13 cellular contexts compared by ENCODE assay signal in the genomic region with DNA sequence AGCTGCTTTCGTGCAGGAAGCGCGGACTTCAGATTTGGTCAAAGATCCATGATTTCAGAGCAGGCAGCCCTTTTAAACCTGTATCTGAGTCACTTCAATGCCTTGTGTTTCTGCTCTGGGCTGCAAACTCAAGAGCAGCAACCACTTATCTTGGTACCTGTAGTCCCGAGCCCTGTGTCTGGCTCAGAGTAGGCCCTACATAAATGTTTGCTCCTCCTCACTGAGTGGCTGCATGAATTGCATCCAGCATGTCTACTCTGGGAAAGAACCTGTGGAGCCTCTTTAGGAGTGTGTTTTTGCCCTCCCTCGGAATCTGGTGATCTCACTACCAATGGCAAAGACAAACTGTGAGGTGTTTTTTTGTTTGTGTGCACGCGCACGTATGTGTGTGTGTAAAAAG.
"Had no signal": no experiment of that assay in that cellular context is flagged by ENCODE, and none has a peak within 500 bp of the region (broad histone marks: within the 10 kb centered on the region; RNA-seq: fewer than 3 reads in every experiment).

No MANE protein-coding gene starts in this region.

- H3K27ac ChIP-seq: adrenal gland, spleen, testis had no signal

- DNase-seq: activated CD4-positive, alpha-beta T cell treated with anti-CD3 and anti-CD28 coated beads, Interleukin-2, amount 50 U/mL, for 4 hours; activated gamma-delta T cell treated with Interleukin-2 at 50 U/mL for 16 hours; effector CD4-positive, alpha-beta T cell; nephron progenitor cell; occipital lobe; posterior cingulate gyrus; retina; spleen; stimulated activated CD4-positive, alpha-beta T cell treated with anti-CD3 and anti-CD28 coated beads, Interleukin-4, amount 100 ng/mL, for 4 hours; testis had no signal

- H3K4me1 ChIP-seq: testis had no signal

- H3K4me3 ChIP-seq: adrenal gland, spleen, testis had no signal

- ATAC-seq: activated naive CD4-positive, alpha-beta T cell treated with anti-CD3 and anti-CD28 coated beads, Interleukin-2, amount 50 U/mL, for 72 hours; stimulated activated memory B cell treated with anti-CD40 and anti-IgM and Interleukin-4, amounts not matched to agents 10 μg/mL and 1 μg/mL and 100 μg/mL, for 72 hours had no signal

- H3K36me3 ChIP-seq: adrenal gland, spleen had no signal

- H3K27me3 ChIP-seq: adrenal gland, spleen, testis had no signal

- H3K9me3 ChIP-seq: adrenal gland, testis had no signal
